Comparison of ENCODE assay signal across 8 cellular contexts in genomic region chr6:72182337-72183246, GRCh38.
DNase-seq lines count a peak whose midpoint lies in the region; ATAC-seq and TF ChIP-seq lines count a peak whose summit lies in the region.

No MANE protein-coding gene starts in this region.

- POLR2A ChIA-PET in CD8-positive, alpha-beta T cell (lab: Charles Lee) = no interaction called here

- no peaks in the 10 kb centered on the region for H3K9me3 ChIP-seq in GM23248 (ENCODE audit: low read depth)
- no peaks in the 10 kb centered on the region for H3K9me3 ChIP-seq in CD8-positive, alpha-beta T cell (ENCODE audit: low read length)

- CTCF ChIA-PET in CD8-positive, alpha-beta T cell (lab: Charles Lee) = no interaction called here

- no peak overlapping the region for H3K27ac ChIP-seq in GM23248
- H3K27ac ChIP-seq in CD8-positive, alpha-beta T cell (ENCODE audit: low read depth, low read length) = no peak overlapping the region

- ATAC-seq in CD8-positive, alpha-beta T cell = no peak

- peak overlapping the region; percentile 74 for H3K4me3 ChIP-seq in GM23248
- H3K4me3 ChIP-seq in kidney epithelial cell (ENCODE audit: low read depth, low read length) = peak overlapping the region; percentile 46
- no peak overlapping the region for H3K4me3 ChIP-seq in CD8-positive, alpha-beta T cell (ENCODE audit: low read depth, low read length)

- no peak overlapping the region for H3K4me3 Mint-ChIP-seq in CD8-positive, alpha-beta T cell

- no peaks in the 10 kb centered on the region for H3K79me2 ChIP-seq in GM23248 (ENCODE audit: insufficient read depth)

- peaks cover 4% of the 10 kb centered on the region for H3K4me1 Mint-ChIP-seq in CD8-positive, alpha-beta T cell (ENCODE audit: low read depth)

- intact Hi-C loops in CD8-positive, alpha-beta T cell (cut with DNase I, micrococcal nuclease) = no loop called here

- no peaks in the 10 kb centered on the region for H3F3A ChIP-seq in GM23248 (ENCODE audit: insufficient read depth)

- 0 out of 2 replicates have a peak overlapping the region, but pooled peaks have one; percentile 30 for H3K9ac ChIP-seq in GM23248

- no peaks in the 10 kb centered on the region for H4K20me1 ChIP-seq in GM23248 (ENCODE audit: insufficient read depth)

- in situ Hi-C loops in GM13976 (cut with MboI; ENCODE audit: low sequenced_read_pairs, unreplicated experiment) = no loop called here
- in situ Hi-C loops in GM23248 (cut with MboI) = no loop called here
- in situ Hi-C loops in T47D (cut with HindIII; ENCODE audit: low pct_unique_long_range_greater_than_20kb, low sequenced_read_pairs) = no loop called here

- H3K36me3 ChIP-seq in GM23248 (ENCODE audit: low read depth) (no peaks in the 10 kb centered on the region), kidney epithelial cell (ENCODE audit: control insufficient read depth, insufficient read depth, low read length) (no peaks in the 10 kb centered on the region)
- no peaks in the 10 kb centered on the region for H3K36me3 ChIP-seq in CD8-positive, alpha-beta T cell (ENCODE audit: insufficient read depth, low read length)

- no peaks in the 10 kb centered on the region for H3K9me3 Mint-ChIP-seq in CD8-positive, alpha-beta T cell

- TF ChIP-seq CTCF in GM13976 (IDR thresholded peaks at IDR 0.05; ENCODE audit: borderline replicate concordance, control extremely low read depth, extremely low read depth, insufficient read depth, missing control alignments) (no peak), kidney epithelial cell (IDR thresholded peaks at IDR 0.05; ENCODE audit: insufficient read depth, low read length, poor library complexity, severe bottlenecking) (no peak)
- no peak for TF ChIP-seq CTCF in CD8-positive, alpha-beta T cell (IDR thresholded peaks at IDR 0.05)

- no peaks in the 10 kb centered on the region for H3K36me3 Mint-ChIP-seq in CD8-positive, alpha-beta T cell

- H2AFZ ChIP-seq in GM23248 = peak overlapping the region; percentile 83

- DNase-seq in GM13976 (ENCODE audit: low spot score) (peak; percentile 46), GM23248 (peak; percentile 58), NCI-H146 (lab: John Stamatoyannopoulos, UW) (peak; percentile 58), T47D (ENCODE audit: low read depth in 1 of 2, low spot score in 1 of 2) (peak; percentile 66 to 87), kidney epithelial cell (ENCODE audit: low read depth) (peak; percentile 4), stromal cell of bone marrow (ENCODE audit: low read depth) (peak; percentile 5)
- DNase-seq in stimulated activated CD8-positive, alpha-beta memory T cell treated with anti-CD3 and anti-CD28 coated beads, Interleukin-4, amount 100 ng/mL, for 48 hours = no peak
- DNase-seq in CD8-positive, alpha-beta T cell = no peak

- peaks cover 25% of the 10 kb centered on the region for H3K27me3 Mint-ChIP-seq in CD8-positive, alpha-beta T cell (ENCODE audit: low read depth)

- H3K4me1 ChIP-seq in GM23248 (ENCODE audit: insufficient read depth) = 0 out of 2 replicates have a peak, but pooled peaks cover 5% of the 10 kb centered on the region
- H3K4me1 ChIP-seq in CD8-positive, alpha-beta T cell (ENCODE audit: insufficient read depth, low read length) = no peaks in the 10 kb centered on the region

- 6 to 9% methylated on average over 96 to 100 of the region's 100 CpGs for WGBS in GM23248 (ENCODE audit: low coverage in 1 of 2, low lambda C conversion rate in 2 of 2, missing lambda C conversion rate in 2 of 2), 2 experiments

- H3K9me2 ChIP-seq in GM23248 (ENCODE audit: insufficient read depth) = no peaks in the 10 kb centered on the region

- H3K27me3 ChIP-seq in GM23248 (replicated peaks; ENCODE audit: insufficient read depth) = peaks cover 46% of the 10 kb centered on the region
- H3K27me3 ChIP-seq in kidney epithelial cell (ENCODE audit: control insufficient read depth, insufficient read depth, low read length) = peaks cover 10% of the 10 kb centered on the region
- H3K27me3 ChIP-seq in CD8-positive, alpha-beta T cell (ENCODE audit: insufficient read depth, low read length) = peaks cover 9% of the 10 kb centered on the region

- peak overlapping the region; percentile 99 for H3K4me2 ChIP-seq in GM23248 (ENCODE audit: unreplicated experiment)

- H3K27ac Mint-ChIP-seq in CD8-positive, alpha-beta T cell = no peak overlapping the region

Comparison
In these comparisons a context has a peak if more than half of its experiments do, and no peak if none do; other contexts are left out.
1. DNase-seq: peak in GM13976 (single experiment), GM23248 (single experiment), NCI-H146 (single experiment), T47D (2 of 2), kidney epithelial cell (single experiment) and stromal cell of bone marrow (single experiment); none in stimulated activated CD8-positive, alpha-beta memory T cell treated with anti-CD3 and anti-CD28 coated beads, Interleukin-4, amount 100 ng/mL, for 48 hours (single experiment) and CD8-positive, alpha-beta T cell (0 of 7).